In the genomic region with DNA sequence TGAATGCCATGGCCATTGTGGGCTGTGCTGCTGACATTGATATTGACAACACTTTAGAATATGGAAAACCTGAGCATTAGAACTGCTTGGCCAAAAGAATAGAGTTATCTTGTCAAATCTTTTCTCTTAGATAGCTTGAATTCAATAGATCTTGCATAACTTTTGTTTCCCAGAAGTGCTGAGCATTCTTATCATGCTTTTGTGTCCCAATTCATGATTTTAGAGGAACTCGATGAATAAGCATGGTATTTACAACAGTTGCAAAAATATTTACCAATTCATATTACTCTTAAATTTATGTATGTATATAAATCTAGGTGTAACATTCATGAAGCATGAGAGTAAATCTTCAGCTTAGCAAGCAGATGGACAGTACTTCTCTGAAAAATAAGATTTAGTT, we compare ENCODE assay signal across 22 cellular contexts.
"Had no signal": no experiment of that assay in that cellular context is flagged by ENCODE, and none has a peak within 500 bp of the region (broad histone marks: within the 10 kb centered on the region; RNA-seq: fewer than 3 reads in every experiment).

No MANE protein-coding gene starts in this region.

- H3K27ac ChIP-seq: colonic mucosa, coronary artery, dorsolateral prefrontal cortex, epithelial cell of prostate, esophagus squamous epithelium, foreskin keratinocyte, gastrocnemius medialis, gastroesophageal sphincter, heart left ventricle, heart right ventricle had no signal

- H3K9me3 ChIP-seq: colonic mucosa, esophagus squamous epithelium, gastrocnemius medialis, gastroesophageal sphincter, heart left ventricle, heart right ventricle had no signal

- H3K36me3 ChIP-seq: colonic mucosa, esophagus squamous epithelium, gastrocnemius medialis, gastroesophageal sphincter, heart left ventricle, heart right ventricle had no signal

- H3K4me3 ChIP-seq: colonic mucosa, coronary artery, dorsolateral prefrontal cortex, esophagus squamous epithelium, gastrocnemius medialis, gastroesophageal sphincter, heart left ventricle, heart right ventricle had no signal

- DNase-seq: colonic mucosa; cortex of kidney; dermis blood vessel endothelial cell; dorsolateral prefrontal cortex; effector CD4-positive, alpha-beta T cell; effector CD8-positive, alpha-beta T cell; effector memory CD4-positive, alpha-beta T cell; effector memory CD8-positive, alpha-beta T cell; endodermal cell; erythroblast; esophagus squamous epithelium; foreskin fibroblast; foreskin keratinocyte; foreskin melanocyte; gastrocnemius medialis; glutamatergic neuron; head of caudate nucleus; heart left ventricle; heart right ventricle had no signal

- H3K27me3 ChIP-seq: colonic mucosa, dorsolateral prefrontal cortex, esophagus squamous epithelium, foreskin keratinocyte, gastrocnemius medialis, gastroesophageal sphincter, heart left ventricle, heart right ventricle had no signal

- H3K4me1 ChIP-seq: colonic mucosa, gastrocnemius medialis, gastroesophageal sphincter had no signal
